Comparison of ENCODE assay signal across 1 cellular context in the genomic region with DNA sequence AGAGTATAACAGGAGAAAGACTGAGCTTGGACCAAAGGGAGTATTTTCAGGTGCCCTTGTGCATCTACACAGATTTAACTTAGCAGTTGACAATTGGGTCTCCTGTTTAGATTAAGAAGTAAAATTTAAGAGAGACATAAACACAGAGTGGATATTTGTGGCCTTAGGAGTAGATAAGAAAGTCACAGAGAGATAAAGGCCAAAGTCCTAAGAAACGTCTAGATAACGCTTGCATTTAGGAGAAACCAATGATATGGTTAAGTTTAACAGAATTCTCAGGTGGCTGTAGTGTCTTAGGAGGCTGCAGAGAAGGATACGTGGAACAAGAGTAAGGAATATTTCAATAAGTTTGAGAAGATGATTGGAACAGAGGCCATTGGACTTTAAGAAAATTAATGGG.
TF ChIP-seq lines count a peak whose summit lies in the region.

No MANE protein-coding gene starts in this region.

TF ChIP-seq in GM23338, 12 proteins besides CTCF, POLR2A, EP300 and RAD21 (continued from another document):
- TF ChIP-seq, protein P1, sequence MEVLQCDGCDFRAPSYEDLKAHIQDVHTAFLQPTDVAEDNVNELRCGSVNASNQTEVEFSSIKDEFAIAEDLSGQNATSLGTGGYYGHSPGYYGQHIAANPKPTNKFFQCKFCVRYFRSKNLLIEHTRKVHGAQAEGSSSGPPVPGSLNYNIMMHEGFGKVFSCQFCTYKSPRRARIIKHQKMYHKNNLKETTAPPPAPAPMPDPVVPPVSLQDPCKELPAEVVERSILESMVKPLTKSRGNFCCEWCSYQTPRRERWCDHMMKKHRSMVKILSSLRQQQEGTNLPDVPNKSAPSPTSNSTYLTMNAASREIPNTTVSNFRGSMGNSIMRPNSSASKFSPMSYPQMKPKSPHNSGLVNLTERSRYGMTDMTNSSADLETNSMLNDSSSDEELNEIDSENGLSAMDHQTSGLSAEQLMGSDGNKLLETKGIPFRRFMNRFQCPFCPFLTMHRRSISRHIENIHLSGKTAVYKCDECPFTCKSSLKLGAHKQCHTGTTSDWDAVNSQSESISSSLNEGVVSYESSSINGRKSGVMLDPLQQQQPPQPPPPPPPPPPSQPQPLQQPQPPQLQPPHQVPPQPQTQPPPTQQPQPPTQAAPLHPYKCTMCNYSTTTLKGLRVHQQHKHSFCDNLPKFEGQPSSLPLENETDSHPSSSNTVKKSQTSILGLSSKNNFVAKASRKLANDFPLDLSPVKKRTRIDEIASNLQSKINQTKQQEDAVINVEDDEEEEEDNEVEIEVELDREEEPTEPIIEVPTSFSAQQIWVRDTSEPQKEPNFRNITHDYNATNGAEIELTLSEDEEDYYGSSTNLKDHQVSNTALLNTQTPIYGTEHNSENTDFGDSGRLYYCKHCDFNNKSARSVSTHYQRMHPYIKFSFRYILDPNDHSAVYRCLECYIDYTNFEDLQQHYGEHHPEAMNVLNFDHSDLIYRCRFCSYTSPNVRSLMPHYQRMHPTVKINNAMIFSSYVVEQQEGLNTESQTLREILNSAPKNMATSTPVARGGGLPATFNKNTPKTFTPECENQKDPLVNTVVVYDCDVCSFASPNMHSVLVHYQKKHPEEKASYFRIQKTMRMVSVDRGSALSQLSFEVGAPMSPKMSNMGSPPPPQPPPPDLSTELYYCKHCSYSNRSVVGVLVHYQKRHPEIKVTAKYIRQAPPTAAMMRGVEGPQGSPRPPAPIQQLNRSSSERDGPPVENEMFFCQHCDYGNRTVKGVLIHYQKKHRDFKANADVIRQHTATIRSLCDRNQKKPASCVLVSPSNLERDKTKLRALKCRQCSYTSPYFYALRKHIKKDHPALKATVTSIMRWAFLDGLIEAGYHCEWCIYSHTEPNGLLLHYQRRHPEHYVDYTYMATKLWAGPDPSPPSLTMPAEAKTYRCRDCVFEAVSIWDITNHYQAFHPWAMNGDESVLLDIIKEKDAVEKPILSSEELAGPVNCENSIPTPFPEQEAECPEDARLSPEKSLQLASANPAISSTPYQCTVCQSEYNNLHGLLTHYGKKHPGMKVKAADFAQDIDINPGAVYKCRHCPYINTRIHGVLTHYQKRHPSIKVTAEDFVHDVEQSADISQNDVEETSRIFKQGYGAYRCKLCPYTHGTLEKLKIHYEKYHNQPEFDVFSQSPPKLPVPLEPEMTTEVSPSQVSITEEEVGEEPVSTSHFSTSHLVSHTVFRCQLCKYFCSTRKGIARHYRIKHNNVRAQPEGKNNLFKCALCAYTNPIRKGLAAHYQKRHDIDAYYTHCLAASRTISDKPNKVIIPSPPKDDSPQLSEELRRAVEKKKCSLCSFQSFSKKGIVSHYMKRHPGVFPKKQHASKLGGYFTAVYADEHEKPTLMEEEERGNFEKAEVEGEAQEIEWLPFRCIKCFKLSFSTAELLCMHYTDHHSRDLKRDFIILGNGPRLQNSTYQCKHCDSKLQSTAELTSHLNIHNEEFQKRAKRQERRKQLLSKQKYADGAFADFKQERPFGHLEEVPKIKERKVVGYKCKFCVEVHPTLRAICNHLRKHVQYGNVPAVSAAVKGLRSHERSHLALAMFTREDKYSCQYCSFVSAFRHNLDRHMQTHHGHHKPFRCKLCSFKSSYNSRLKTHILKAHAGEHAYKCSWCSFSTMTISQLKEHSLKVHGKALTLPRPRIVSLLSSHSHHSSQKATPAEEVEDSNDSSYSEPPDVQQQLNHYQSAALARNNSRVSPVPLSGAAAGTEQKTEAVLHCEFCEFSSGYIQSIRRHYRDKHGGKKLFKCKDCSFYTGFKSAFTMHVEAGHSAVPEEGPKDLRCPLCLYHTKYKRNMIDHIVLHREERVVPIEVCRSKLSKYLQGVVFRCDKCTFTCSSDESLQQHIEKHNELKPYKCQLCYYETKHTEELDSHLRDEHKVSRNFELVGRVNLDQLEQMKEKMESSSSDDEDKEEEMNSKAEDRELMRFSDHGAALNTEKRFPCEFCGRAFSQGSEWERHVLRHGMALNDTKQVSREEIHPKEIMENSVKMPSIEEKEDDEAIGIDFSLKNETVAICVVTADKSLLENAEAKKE (CRISPR knock-in tag; IDR thresholded peaks at IDR 0.05): no peak
- TF ChIP-seq ZNF114 (CRISPR knock-in tag; IDR thresholded peaks at IDR 0.05): no peak
